ENCODE assay signal across 19 cellular contexts in the genomic region with DNA sequence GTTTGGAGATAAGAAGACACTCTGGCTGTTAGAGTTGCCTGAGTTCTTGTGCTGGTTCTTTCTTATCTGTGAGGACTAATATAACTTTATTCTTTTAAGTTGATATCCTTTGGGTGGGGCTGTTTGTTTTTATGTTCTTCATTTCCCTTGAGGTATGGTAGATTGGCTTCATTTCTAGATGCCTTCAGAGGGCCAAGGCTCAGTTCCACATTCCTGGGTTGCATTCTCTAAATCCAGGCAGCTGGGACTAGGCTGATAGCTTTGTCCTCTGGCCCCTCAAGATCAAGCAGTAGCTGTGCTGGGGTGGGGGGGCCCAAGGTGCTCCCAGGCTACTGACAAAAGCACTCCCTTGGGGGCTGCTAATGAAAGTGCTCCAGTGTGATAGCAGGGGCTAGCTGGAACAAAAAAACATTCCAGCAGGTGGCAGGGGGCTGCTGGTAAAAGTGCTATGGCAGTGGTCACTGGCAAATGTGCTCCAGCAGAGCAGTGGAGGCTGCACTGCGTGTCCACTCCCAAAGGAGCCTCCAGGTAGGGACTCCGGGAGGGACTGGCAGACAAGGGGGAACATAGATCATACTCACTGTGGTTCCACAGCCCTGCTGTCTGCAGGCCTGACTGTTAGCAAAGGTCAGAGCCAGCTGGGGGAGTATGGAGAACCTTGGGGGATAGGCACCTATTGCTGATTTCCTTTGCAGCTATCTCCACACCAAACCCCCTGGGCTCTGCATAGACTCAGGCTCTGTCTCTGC. TPM values are rescaled to one million over a fixed set of nuclear protein-coding genes. Genes with fewer than 3 reads are reported as not detected.
A peak's percentile ranks its signal among the peaks of the same experiment; 100 is the strongest.
DNase-seq lines count a peak whose midpoint lies in the region; ATAC-seq, FAIRE-seq and TF ChIP-seq lines count a peak whose summit lies in the region.
"Had no signal": no experiment of that assay in that cellular context is flagged by ENCODE, and none has a peak within 500 bp of the region (broad histone marks: within the 10 kb centered on the region; RNA-seq: fewer than 3 reads in every experiment).

No MANE protein-coding gene starts in this region.

- FAIRE-seq in small intestine (lab: Jason Lieb, UNC) = no peak
- FAIRE-seq: HepG2, HTR-8/SVneo had no signal

- TF ChIP-seq POLR2A in heart left ventricle (IDR thresholded peaks at IDR 0.05) = no peak

- intact Hi-C loops in Right ventricle myocardium inferior (cut with DNase I) (no loop called here), heart left ventricle (cut with DNase I) (no loop called here)

- H3K27ac ChIP-seq in heart left ventricle (no peak overlapping the region), small intestine (ENCODE audit: low read depth in 1 of 2, low read length in 1 of 2) (no peak overlapping the region)
- H3K27ac ChIP-seq: 22Rv1; BLaER1 treated with 17β-estradiol and CSF1 and Interleukin-3, amounts not matched to agents 10 nM and 100 nM had no signal

- no peak for TF ChIP-seq CTCF in heart left ventricle (IDR thresholded peaks at IDR 0.05)

- no peaks in the 10 kb centered on the region for H3K27me3 ChIP-seq in heart left ventricle
- H3K27me3 ChIP-seq in small intestine (ENCODE audit: control insufficient read depth in 2 of 2, insufficient read depth in 2 of 2, low read length in 2 of 2) = no peaks in the 10 kb centered on the region
- H3K27me3 ChIP-seq: BLaER1 treated with 17β-estradiol and CSF1 and Interleukin-3, amounts not matched to agents 10 nM and 100 nM had no signal

- H3K4me1 ChIP-seq in heart left ventricle (no peaks in the 10 kb centered on the region), small intestine (ENCODE audit: control insufficient read depth in 2 of 2, insufficient read depth in 1 of 2, low read depth in 1 of 2, low read length in 1 of 2) (no peaks in the 10 kb centered on the region)
- H3K4me1 ChIP-seq: BLaER1 treated with 17β-estradiol and CSF1 and Interleukin-3, amounts not matched to agents 10 nM and 100 nM had no signal

- no peak overlapping the region for H3K4me3 ChIP-seq in heart left ventricle
- H3K4me3 ChIP-seq in small intestine (ENCODE audit: low read depth in 1 of 2, low read length in 2 of 2) = no peak overlapping the region
- H3K4me3 ChIP-seq: BLaER1 treated with 17β-estradiol and CSF1 and Interleukin-3, amounts not matched to agents 10 nM and 100 nM had no signal

- ATAC-seq in Right ventricle myocardium inferior (no peak), heart left ventricle (no peak), GM18511 (IDR thresholded peaks at IDR 0.05; ENCODE audit: unreplicated experiment) (no peak), GM18873 (IDR thresholded peaks at IDR 0.05; ENCODE audit: low FRiP score, unreplicated experiment) (no peak), HG02840 (IDR thresholded peaks at IDR 0.05; ENCODE audit: low FRiP score, unreplicated experiment) (no peak)
- ATAC-seq: HepG2 had no signal

- WGBS in heart left ventricle, 4 donors = 95 to 100% (median 98%) methylated on average over 2 of the region's 2 CpGs
- WGBS in small intestine, 3 donors = 89 to 100% (median 93%) methylated on average over 2 of the region's 2 CpGs

- H3K36me3 ChIP-seq in heart left ventricle = no peaks in the 10 kb centered on the region
- H3K36me3 ChIP-seq in small intestine (ENCODE audit: control insufficient read depth in 2 of 2, insufficient read depth in 2 of 2, low read length in 2 of 2) = no peaks in the 10 kb centered on the region
- H3K36me3 ChIP-seq: BLaER1 treated with 17β-estradiol and CSF1 and Interleukin-3, amounts not matched to agents 10 nM and 100 nM had no signal

- H3K9me3 ChIP-seq in heart left ventricle (peaks cover 0 to 8% (median 0%) of the 10 kb centered on the region in 12 donors), small intestine (ENCODE audit: control insufficient read depth, low read depth) (no peaks in the 10 kb centered on the region)

- DNase-seq in Right ventricle myocardium inferior (ENCODE audit: missing footprints) (peak; percentile 50), heart left ventricle (no peak), myocyte (ENCODE audit: low read depth) (peak; percentile 41), small intestine (peak; percentile 9), iPS-NIHi11 (ENCODE audit: low spot score) (no peak)
- DNase-seq: ACHN; Calu3; CD4-positive, CD25-positive, alpha-beta regulatory T cell; DMS 273 treated with DMSO at 0.1 percent for 48 hours; GOT3; H9 had no signal

RNA-seq across cellular contexts. Expression of gene KCNJ16, which starts 45.8 kb away (rescaled TPM):
- total RNA-seq in Right ventricle myocardium inferior = not detected
- under 1 TPM in 1 of 9 donors, not detected in 8; 0.34 TPM for total RNA-seq in heart left ventricle
- polyA plus RNA-seq in heart left ventricle = under 1 TPM in 1 of 2 donors, not detected in 1; 0.04 TPM
- not detected in 2 replicates for total RNA-seq in myocyte
- polyA plus RNA-seq in myocyte (2012) = 0.01 TPM
- polyA plus RNA-seq in small intestine = under 1 TPM; 0.07 to 0.81 (median 0.22) TPM
- total RNA-seq: Calu3; CD4-positive, CD25-positive, alpha-beta regulatory T cell; Daoy; H9; HepG2 had no signal
- polyA plus RNA-seq: CD4-positive, CD25-positive, alpha-beta regulatory T cell; HepG2 had no signal

Comparison
In these comparisons a context has a peak if more than half of its experiments do, and no peak if none do; other contexts are left out.
1. DNase-seq: peak in Right ventricle myocardium inferior (single experiment), myocyte (single experiment) and small intestine (single experiment); none in heart left ventricle (0 of 5) and iPS-NIHi11 (single experiment).